ENCODE assay signal across 12 cellular contexts in genomic region chr5:114018178-114018577, GRCh38.
DNase-seq lines count a peak whose midpoint lies in the region; ATAC-seq and TF ChIP-seq lines count a peak whose summit lies in the region.
"Had no signal": no experiment of that assay in that cellular context is flagged by ENCODE, and none has a peak within 500 bp of the region (broad histone marks: within the 10 kb centered on the region; RNA-seq: fewer than 3 reads in every experiment).

No MANE protein-coding gene starts in this region.

- no peak overlapping the region for H2AFZ ChIP-seq in SK-N-SH (ENCODE audit: low read depth)
- H2AFZ ChIP-seq in hepatocyte, result no peak overlapping the region

- ATAC-seq in SK-N-SH treated with all-trans-retinoic acid at 6 μM for 48 hours, result no peak
- ATAC-seq in naive thymus-derived CD4-positive, alpha-beta T cell, result no peak

- no peaks in the 10 kb centered on the region for H3F3A ChIP-seq in SK-N-SH (replicated peaks; ENCODE audit: insufficient read depth)

- TF ChIP-seq RAD21 in SK-N-SH (IDR thresholded peaks at IDR 0.05; ENCODE audit: low read length), result no peak

- peaks cover 5% of the 10 kb centered on the region for H3K9me3 Mint-ChIP-seq in type B pancreatic cell
- peaks cover 0 to 9% (median 3%) of the 10 kb centered on the region in 11 donors for H3K9me3 Mint-ChIP-seq in naive thymus-derived CD4-positive, alpha-beta T cell
- H3K9me3 Mint-ChIP-seq: activated CD4-positive, alpha-beta memory T cell treated with anti-CD3 and anti-CD28 coated beads, Interleukin-2, amount 10 ng/mL, durations not matched to agents 7 days and 5 days had no signal

- TF ChIP-seq EP300 in SK-N-SH (IDR thresholded peaks at IDR 0.05; ENCODE audit: borderline replicate concordance in 1 of 2, low read depth in 1 of 2, low read length in 1 of 2), result no peak

- H3K4me3 ChIP-seq in SK-N-SH (ENCODE audit: low read depth in 2 of 2, low read length in 1 of 2) (no peak overlapping the region), NT2/D1 (ENCODE audit: insufficient read length, low read depth) (no peak overlapping the region), hepatocyte (no peak overlapping the region)
- no peak overlapping the region for H3K4me3 ChIP-seq in naive thymus-derived CD4-positive, alpha-beta T cell (ENCODE audit: low read length)
- H3K4me3 ChIP-seq: vagina had no signal

- H3K79me2 ChIP-seq in SK-N-SH (ENCODE audit: insufficient read depth) (no peaks in the 10 kb centered on the region), hepatocyte (no peaks in the 10 kb centered on the region)

- WGBS in SK-N-SH (ENCODE audit: low lambda C conversion rate), result 3% methylated on average over 4 of the region's 4 CpGs
- 61% methylated on average over 4 of the region's 4 CpGs for WGBS in hepatocyte (ENCODE audit: low lambda C conversion rate, missing lambda C conversion rate)

- H3K4me1 ChIP-seq in SK-N-SH (ENCODE audit: control insufficient read depth in 1 of 2, insufficient read depth in 2 of 2, low read depth in 1 of 2, low read length in 1 of 2), result no peaks in the 10 kb centered on the region
- no peaks in the 10 kb centered on the region for H3K4me1 ChIP-seq in NT2/D1 (ENCODE audit: insufficient read depth, insufficient read length)
- H3K4me1 ChIP-seq in hepatocyte (ENCODE audit: insufficient read depth), result no peaks in the 10 kb centered on the region
- H3K4me1 ChIP-seq in naive thymus-derived CD4-positive, alpha-beta T cell (ENCODE audit: control insufficient read depth in 2 of 2, insufficient read depth in 2 of 2, low read length in 2 of 2), result no peaks in the 10 kb centered on the region
- H3K4me1 ChIP-seq: vagina had no signal

- no peaks in the 10 kb centered on the region for H3K27me3 ChIP-seq in SK-N-SH (ENCODE audit: insufficient read depth)
- no peaks in the 10 kb centered on the region for H3K27me3 ChIP-seq in NT2/D1 (ENCODE audit: insufficient read depth, insufficient read length)
- no peaks in the 10 kb centered on the region for H3K27me3 ChIP-seq in hepatocyte
- H3K27me3 ChIP-seq in naive thymus-derived CD4-positive, alpha-beta T cell (ENCODE audit: control insufficient read depth in 2 of 2, insufficient read depth in 2 of 2, low read length in 2 of 2), result no peaks in the 10 kb centered on the region
- H3K27me3 ChIP-seq: vagina had no signal

- peak; percentile 26 for TF ChIP-seq CTCF in SK-N-SH (IDR thresholded peaks at IDR 0.05)
- TF ChIP-seq CTCF in hepatocyte (IDR thresholded peaks at IDR 0.05; ENCODE audit: poor library complexity), result peak; percentile 46
- peak; percentile 57 for TF ChIP-seq CTCF in type B pancreatic cell (conservative IDR thresholded peaks at IDR 0.05)

- H3K36me3 ChIP-seq in SK-N-SH (replicated peaks in 1 of 2; ENCODE audit: control insufficient read depth in 1 of 2, insufficient read depth in 2 of 2, low read length in 1 of 2), result no peaks in the 10 kb centered on the region
- H3K36me3 ChIP-seq in NT2/D1 (ENCODE audit: insufficient read depth, insufficient read length, low read length), result no peaks in the 10 kb centered on the region
- no peaks in the 10 kb centered on the region for H3K36me3 ChIP-seq in hepatocyte (replicated peaks; ENCODE audit: insufficient read depth, low read depth)
- no peaks in the 10 kb centered on the region for H3K36me3 ChIP-seq in naive thymus-derived CD4-positive, alpha-beta T cell (ENCODE audit: control insufficient read depth in 2 of 3, insufficient read depth in 3 of 3, low read length in 3 of 3)
- H3K36me3 ChIP-seq: vagina had no signal

- intact Hi-C loops in naive thymus-derived CD4-positive, alpha-beta T cell (cut with micrococcal nuclease), result no loop called here

- CTCF ChIA-PET in SK-N-SH (lab: Yijun Ruan, JAX), result interaction anchor here (1.1 kb wide), 1 partner anchor 434 kb away, joined by 3 read pairs; no protein-coding TSS in a partner anchor
- CTCF ChIA-PET in naive thymus-derived CD4-positive, alpha-beta T cell (lab: Charles Lee), result no interaction called here

- H3K27ac ChIP-seq in SK-N-SH (ENCODE audit: low read depth in 2 of 2, low read length in 1 of 2), result no peak overlapping the region
- no peak overlapping the region for H3K27ac ChIP-seq in hepatocyte
- no peak overlapping the region for H3K27ac ChIP-seq in naive thymus-derived CD4-positive, alpha-beta T cell (ENCODE audit: low read depth, low read length)
- H3K27ac ChIP-seq: vagina had no signal

- H3K9me3 ChIP-seq in SK-N-SH (no peaks in the 10 kb centered on the region), NT2/D1 (ENCODE audit: insufficient read depth, low read length) (no peaks in the 10 kb centered on the region), hepatocyte (ENCODE audit: low read depth) (no peaks in the 10 kb centered on the region)
- no peaks in the 10 kb centered on the region for H3K9me3 ChIP-seq in naive thymus-derived CD4-positive, alpha-beta T cell (ENCODE audit: control insufficient read depth in 2 of 3, low read length in 3 of 3)
- H3K9me3 ChIP-seq: vagina had no signal

- no peaks in the 10 kb centered on the region for H4K20me1 ChIP-seq in SK-N-SH (ENCODE audit: insufficient read depth)
- H4K20me1 ChIP-seq in hepatocyte (ENCODE audit: insufficient read depth, poor library complexity, severe bottlenecking), result no peaks in the 10 kb centered on the region

- no peaks in the 10 kb centered on the region for H3K36me3 Mint-ChIP-seq in type B pancreatic cell
- peaks cover 0 to 3% (median 0%) of the 10 kb centered on the region in 5 donors for H3K36me3 Mint-ChIP-seq in naive thymus-derived CD4-positive, alpha-beta T cell
- H3K36me3 Mint-ChIP-seq: activated naive CD8-positive, alpha-beta T cell had no signal

- H3K9me2 ChIP-seq in SK-N-SH (no peaks in the 10 kb centered on the region), hepatocyte (replicated peaks; ENCODE audit: insufficient read depth) (no peaks in the 10 kb centered on the region)

- POLR2A ChIA-PET in SK-N-SH (lab: Yijun Ruan, JAX), result no interaction called here
- POLR2A ChIA-PET in naive thymus-derived CD4-positive, alpha-beta T cell (lab: Charles Lee), result no interaction called here

- no peak for DNase-seq in SK-N-SH
- DNase-seq in NT2/D1 (ENCODE audit: low read depth, low spot score), result peak; percentile 1
- DNase-seq in hepatocyte (ENCODE audit: low spot score), result peak; percentile 18
- no peak for DNase-seq in type B pancreatic cell (ENCODE audit: extremely low spot score, unreplicated experiment)
- no peak for DNase-seq in NCI-H2196 (lab: John Stamatoyannopoulos, UW; ENCODE audit: unreplicated experiment)
- DNase-seq in DMS153 treated with DMSO at 0.1 percent for 48 hours (lab: John Stamatoyannopoulos, UW; ENCODE audit: unreplicated experiment), result no peak
- DNase-seq in naive thymus-derived CD4-positive, alpha-beta T cell, result no peak
- DNase-seq: activated CD4-positive, alpha-beta memory T cell treated with anti-CD3 and anti-CD28 coated beads, Interleukin-2, amount 10 ng/mL, durations not matched to agents 7 days and 5 days had no signal

- peaks cover 12% of the 10 kb centered on the region for H3K4me1 Mint-ChIP-seq in type B pancreatic cell (ENCODE audit: unreplicated experiment)
- no peaks in the 10 kb centered on the region for H3K4me1 Mint-ChIP-seq in naive thymus-derived CD4-positive, alpha-beta T cell
- H3K4me1 Mint-ChIP-seq: activated CD4-positive, alpha-beta memory T cell treated with anti-CD3 and anti-CD28 coated beads, Interleukin-2, amount 10 ng/mL, durations not matched to agents 7 days and 5 days; B cell had no signal

- H3K4me2 ChIP-seq in SK-N-SH (no peak overlapping the region), hepatocyte (no peak overlapping the region)

- H3K9ac ChIP-seq in SK-N-SH (no peak overlapping the region), NT2/D1 (ENCODE audit: insufficient read length, low read depth) (no peak overlapping the region)

- peaks cover 3% of the 10 kb centered on the region for H3K27me3 Mint-ChIP-seq in type B pancreatic cell
- H3K27me3 Mint-ChIP-seq in naive thymus-derived CD4-positive, alpha-beta T cell, result no peaks in the 10 kb centered on the region
- H3K27me3 Mint-ChIP-seq: activated CD4-positive, alpha-beta memory T cell treated with anti-CD3 and anti-CD28 coated beads, Interleukin-2, amount 10 ng/mL, durations not matched to agents 7 days and 5 days; activated naive CD8-positive, alpha-beta T cell; B cell had no signal

- H3K4me3 Mint-ChIP-seq in type B pancreatic cell, result no peak overlapping the region
- H3K4me3 Mint-ChIP-seq in naive thymus-derived CD4-positive, alpha-beta T cell, result no peak overlapping the region
- H3K4me3 Mint-ChIP-seq: activated CD4-positive, alpha-beta memory T cell treated with anti-CD3 and anti-CD28 coated beads, Interleukin-2, amount 10 ng/mL, durations not matched to agents 7 days and 5 days; activated naive CD8-positive, alpha-beta T cell; B cell had no signal

- no peak overlapping the region for H3K27ac Mint-ChIP-seq in type B pancreatic cell
- H3K27ac Mint-ChIP-seq in naive thymus-derived CD4-positive, alpha-beta T cell, result no peak overlapping the region
- H3K27ac Mint-ChIP-seq: activated CD4-positive, alpha-beta memory T cell treated with anti-CD3 and anti-CD28 coated beads, Interleukin-2, amount 10 ng/mL, durations not matched to agents 7 days and 5 days; activated naive CD8-positive, alpha-beta T cell; B cell had no signal

TF ChIP-seq in SK-N-SH, 30 proteins besides CTCF, POLR2A, EP300 and RAD21 (continues in another document):
- TF ChIP-seq GATA2 (CRISPR knock-in tag; IDR thresholded peaks at IDR 0.05) (no peak), ELF1 (IDR thresholded peaks at IDR 0.05) (no peak), CHD2 (IDR thresholded peaks at IDR 0.05; ENCODE audit: low read length, partially characterized antibody) (no peak), JUND (IDR thresholded peaks at IDR 0.05) (no peak)

TF ChIP-seq in SK-N-SH treated with all-trans-retinoic acid at 6 μM for 48 hours, 23 proteins besides CTCF, POLR2A, EP300 and RAD21:
- TF ChIP-seq ESRRG (CRISPR knock-in tag; IDR thresholded peaks at IDR 0.05), result no peak
TF ChIP-seq in SK-N-SH treated with all-trans-retinoic acid at 6 μM for 48 hours: peak in this region for 0.

Comparison
In these comparisons a context has a peak if more than half of its experiments do, and no peak if none do; other contexts are left out.
1. DNase-seq: peak in NT2/D1 (single experiment) and hepatocyte (single experiment); none in SK-N-SH (single experiment), type B pancreatic cell (single experiment), NCI-H2196 (single experiment), DMS153 treated with DMSO at 0.1 percent for 48 hours (single experiment) and naive thymus-derived CD4-positive, alpha-beta T cell (0 of 9).
2. Peak in every context shown above with its lines, with median percentiles within 50 percentile points of each other: CTCF ChIP-seq.